1 cellular context compared by ENCODE assay signal in genomic region chr1:39575191-39576015, GRCh38.
TF ChIP-seq lines count a peak whose summit lies in the region.

No MANE protein-coding gene starts in this region.

TF ChIP-seq in HepG2, 621 proteins besides CTCF, POLR2A, EP300 and RAD21 (continued from another document and continues in another):
- no peak for TF ChIP-seq ZMYM2 (CRISPR knock-in tag; IDR thresholded peaks at IDR 0.05)
- TF ChIP-seq KMT2A (CRISPR knock-in tag; IDR thresholded peaks at IDR 0.05), result 0 out of 2 replicates have a peak, but pooled peaks have one; percentile 55
- no peak for TF ChIP-seq MEF2D (CRISPR knock-in tag; IDR thresholded peaks at IDR 0.05)
- TF ChIP-seq POGZ (CRISPR knock-in tag; IDR thresholded peaks at IDR 0.05), result no peak
- TF ChIP-seq, protein P1, sequence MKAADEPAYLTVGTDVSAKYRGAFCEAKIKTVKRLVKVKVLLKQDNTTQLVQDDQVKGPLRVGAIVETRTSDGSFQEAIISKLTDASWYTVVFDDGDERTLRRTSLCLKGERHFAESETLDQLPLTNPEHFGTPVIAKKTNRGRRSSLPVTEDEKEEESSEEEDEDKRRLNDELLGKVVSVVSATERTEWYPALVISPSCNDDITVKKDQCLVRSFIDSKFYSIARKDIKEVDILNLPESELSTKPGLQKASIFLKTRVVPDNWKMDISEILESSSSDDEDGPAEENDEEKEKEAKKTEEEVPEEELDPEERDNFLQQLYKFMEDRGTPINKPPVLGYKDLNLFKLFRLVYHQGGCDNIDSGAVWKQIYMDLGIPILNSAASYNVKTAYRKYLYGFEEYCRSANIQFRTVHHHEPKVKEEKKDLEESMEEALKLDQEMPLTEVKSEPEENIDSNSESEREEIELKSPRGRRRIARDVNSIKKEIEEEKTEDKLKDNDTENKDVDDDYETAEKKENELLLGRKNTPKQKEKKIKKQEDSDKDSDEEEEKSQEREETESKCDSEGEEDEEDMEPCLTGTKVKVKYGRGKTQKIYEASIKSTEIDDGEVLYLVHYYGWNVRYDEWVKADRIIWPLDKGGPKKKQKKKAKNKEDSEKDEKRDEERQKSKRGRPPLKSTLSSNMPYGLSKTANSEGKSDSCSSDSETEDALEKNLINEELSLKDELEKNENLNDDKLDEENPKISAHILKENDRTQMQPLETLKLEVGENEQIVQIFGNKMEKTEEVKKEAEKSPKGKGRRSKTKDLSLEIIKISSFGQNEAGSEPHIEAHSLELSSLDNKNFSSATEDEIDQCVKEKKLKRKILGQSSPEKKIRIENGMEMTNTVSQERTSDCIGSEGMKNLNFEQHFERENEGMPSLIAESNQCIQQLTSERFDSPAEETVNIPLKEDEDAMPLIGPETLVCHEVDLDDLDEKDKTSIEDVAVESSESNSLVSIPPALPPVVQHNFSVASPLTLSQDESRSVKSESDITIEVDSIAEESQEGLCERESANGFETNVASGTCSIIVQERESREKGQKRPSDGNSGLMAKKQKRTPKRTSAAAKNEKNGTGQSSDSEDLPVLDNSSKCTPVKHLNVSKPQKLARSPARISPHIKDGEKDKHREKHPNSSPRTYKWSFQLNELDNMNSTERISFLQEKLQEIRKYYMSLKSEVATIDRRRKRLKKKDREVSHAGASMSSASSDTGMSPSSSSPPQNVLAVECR (CRISPR knock-in tag; IDR thresholded peaks at IDR 0.05; ENCODE audit: borderline replicate concordance), result peak; percentile 54
- no peak for TF ChIP-seq ZNF350 (CRISPR knock-in tag; IDR thresholded peaks at IDR 0.05; ENCODE audit: borderline replicate concordance, low read depth)
- TF ChIP-seq ATRX (CRISPR knock-in tag; IDR thresholded peaks at IDR 0.05; ENCODE audit: borderline replicate concordance), result no peak
- TF ChIP-seq ZNF891 (CRISPR knock-in tag; IDR thresholded peaks at IDR 0.05), result peak; percentile 19; the same call in 1 of the 2 replicates
- TF ChIP-seq ZNF484 (CRISPR knock-in tag; IDR thresholded peaks at IDR 0.05; ENCODE audit: borderline replicate concordance, low read depth), result no peak
- no peak for TF ChIP-seq PAXIP1 (CRISPR knock-in tag; conservative IDR thresholded peaks at IDR 0.05)
- TF ChIP-seq, protein P2, sequence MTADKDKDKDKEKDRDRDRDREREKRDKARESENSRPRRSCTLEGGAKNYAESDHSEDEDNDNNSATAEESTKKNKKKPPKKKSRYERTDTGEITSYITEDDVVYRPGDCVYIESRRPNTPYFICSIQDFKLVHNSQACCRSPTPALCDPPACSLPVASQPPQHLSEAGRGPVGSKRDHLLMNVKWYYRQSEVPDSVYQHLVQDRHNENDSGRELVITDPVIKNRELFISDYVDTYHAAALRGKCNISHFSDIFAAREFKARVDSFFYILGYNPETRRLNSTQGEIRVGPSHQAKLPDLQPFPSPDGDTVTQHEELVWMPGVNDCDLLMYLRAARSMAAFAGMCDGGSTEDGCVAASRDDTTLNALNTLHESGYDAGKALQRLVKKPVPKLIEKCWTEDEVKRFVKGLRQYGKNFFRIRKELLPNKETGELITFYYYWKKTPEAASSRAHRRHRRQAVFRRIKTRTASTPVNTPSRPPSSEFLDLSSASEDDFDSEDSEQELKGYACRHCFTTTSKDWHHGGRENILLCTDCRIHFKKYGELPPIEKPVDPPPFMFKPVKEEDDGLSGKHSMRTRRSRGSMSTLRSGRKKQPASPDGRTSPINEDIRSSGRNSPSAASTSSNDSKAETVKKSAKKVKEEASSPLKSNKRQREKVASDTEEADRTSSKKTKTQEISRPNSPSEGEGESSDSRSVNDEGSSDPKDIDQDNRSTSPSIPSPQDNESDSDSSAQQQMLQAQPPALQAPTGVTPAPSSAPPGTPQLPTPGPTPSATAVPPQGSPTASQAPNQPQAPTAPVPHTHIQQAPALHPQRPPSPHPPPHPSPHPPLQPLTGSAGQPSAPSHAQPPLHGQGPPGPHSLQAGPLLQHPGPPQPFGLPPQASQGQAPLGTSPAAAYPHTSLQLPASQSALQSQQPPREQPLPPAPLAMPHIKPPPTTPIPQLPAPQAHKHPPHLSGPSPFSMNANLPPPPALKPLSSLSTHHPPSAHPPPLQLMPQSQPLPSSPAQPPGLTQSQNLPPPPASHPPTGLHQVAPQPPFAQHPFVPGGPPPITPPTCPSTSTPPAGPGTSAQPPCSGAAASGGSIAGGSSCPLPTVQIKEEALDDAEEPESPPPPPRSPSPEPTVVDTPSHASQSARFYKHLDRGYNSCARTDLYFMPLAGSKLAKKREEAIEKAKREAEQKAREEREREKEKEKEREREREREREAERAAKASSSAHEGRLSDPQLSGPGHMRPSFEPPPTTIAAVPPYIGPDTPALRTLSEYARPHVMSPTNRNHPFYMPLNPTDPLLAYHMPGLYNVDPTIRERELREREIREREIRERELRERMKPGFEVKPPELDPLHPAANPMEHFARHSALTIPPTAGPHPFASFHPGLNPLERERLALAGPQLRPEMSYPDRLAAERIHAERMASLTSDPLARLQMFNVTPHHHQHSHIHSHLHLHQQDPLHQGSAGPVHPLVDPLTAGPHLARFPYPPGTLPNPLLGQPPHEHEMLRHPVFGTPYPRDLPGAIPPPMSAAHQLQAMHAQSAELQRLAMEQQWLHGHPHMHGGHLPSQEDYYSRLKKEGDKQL (CRISPR knock-in tag; IDR thresholded peaks at IDR 0.05; ENCODE audit: low read depth), result no peak
- TF ChIP-seq, protein P3, sequence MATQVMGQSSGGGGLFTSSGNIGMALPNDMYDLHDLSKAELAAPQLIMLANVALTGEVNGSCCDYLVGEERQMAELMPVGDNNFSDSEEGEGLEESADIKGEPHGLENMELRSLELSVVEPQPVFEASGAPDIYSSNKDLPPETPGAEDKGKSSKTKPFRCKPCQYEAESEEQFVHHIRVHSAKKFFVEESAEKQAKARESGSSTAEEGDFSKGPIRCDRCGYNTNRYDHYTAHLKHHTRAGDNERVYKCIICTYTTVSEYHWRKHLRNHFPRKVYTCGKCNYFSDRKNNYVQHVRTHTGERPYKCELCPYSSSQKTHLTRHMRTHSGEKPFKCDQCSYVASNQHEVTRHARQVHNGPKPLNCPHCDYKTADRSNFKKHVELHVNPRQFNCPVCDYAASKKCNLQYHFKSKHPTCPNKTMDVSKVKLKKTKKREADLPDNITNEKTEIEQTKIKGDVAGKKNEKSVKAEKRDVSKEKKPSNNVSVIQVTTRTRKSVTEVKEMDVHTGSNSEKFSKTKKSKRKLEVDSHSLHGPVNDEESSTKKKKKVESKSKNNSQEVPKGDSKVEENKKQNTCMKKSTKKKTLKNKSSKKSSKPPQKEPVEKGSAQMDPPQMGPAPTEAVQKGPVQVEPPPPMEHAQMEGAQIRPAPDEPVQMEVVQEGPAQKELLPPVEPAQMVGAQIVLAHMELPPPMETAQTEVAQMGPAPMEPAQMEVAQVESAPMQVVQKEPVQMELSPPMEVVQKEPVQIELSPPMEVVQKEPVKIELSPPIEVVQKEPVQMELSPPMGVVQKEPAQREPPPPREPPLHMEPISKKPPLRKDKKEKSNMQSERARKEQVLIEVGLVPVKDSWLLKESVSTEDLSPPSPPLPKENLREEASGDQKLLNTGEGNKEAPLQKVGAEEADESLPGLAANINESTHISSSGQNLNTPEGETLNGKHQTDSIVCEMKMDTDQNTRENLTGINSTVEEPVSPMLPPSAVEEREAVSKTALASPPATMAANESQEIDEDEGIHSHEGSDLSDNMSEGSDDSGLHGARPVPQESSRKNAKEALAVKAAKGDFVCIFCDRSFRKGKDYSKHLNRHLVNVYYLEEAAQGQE (IDR thresholded peaks at IDR 0.05; ENCODE audit: borderline replicate concordance in 1 of 2, low read depth in 1 of 2, low read length in 2 of 2), result no peak
- TF ChIP-seq CBFB (CRISPR knock-in tag; IDR thresholded peaks at IDR 0.05), result 0 out of 2 replicates have a peak, but pooled peaks have one; percentile 28
- TF ChIP-seq ZFP62 (CRISPR knock-in tag; IDR thresholded peaks at IDR 0.05), result no peak
- TF ChIP-seq TCF12 (IDR thresholded peaks at IDR 0.05), result no peak
- no peak for TF ChIP-seq TCF12 (CRISPR knock-in tag; IDR thresholded peaks at IDR 0.05)
- no peak for TF ChIP-seq SIN3A (IDR thresholded peaks at IDR 0.05; ENCODE audit: borderline replicate concordance, low read depth, low read length)
- peak; percentile 7; the same call in 1 of the 2 replicates for TF ChIP-seq PHF8 (CRISPR knock-in tag; IDR thresholded peaks at IDR 0.05)
- TF ChIP-seq ZBTB37 (CRISPR knock-in tag; IDR thresholded peaks at IDR 0.05), result no peak
- TF ChIP-seq ZNF333 (CRISPR knock-in tag; IDR thresholded peaks at IDR 0.05; ENCODE audit: borderline replicate concordance), result no peak
- no peak for TF ChIP-seq BRD4 (CRISPR knock-in tag; IDR thresholded peaks at IDR 0.05)
- no peak for TF ChIP-seq KLF15 (CRISPR knock-in tag; IDR thresholded peaks at IDR 0.05; ENCODE audit: borderline replicate concordance)
- TF ChIP-seq ZNF710 (CRISPR knock-in tag; IDR thresholded peaks at IDR 0.05; ENCODE audit: borderline replicate concordance), result no peak
- TF ChIP-seq ZNF331 (CRISPR knock-in tag; IDR thresholded peaks at IDR 0.05), result no peak
- TF ChIP-seq ZNF7 (CRISPR knock-in tag; IDR thresholded peaks at IDR 0.05), result no peak
- TF ChIP-seq AGO2 (optimal IDR thresholded peaks at IDR 0.05; ENCODE audit: low read depth, low read length), result peak; percentile 79
- TF ChIP-seq, protein P4, sequence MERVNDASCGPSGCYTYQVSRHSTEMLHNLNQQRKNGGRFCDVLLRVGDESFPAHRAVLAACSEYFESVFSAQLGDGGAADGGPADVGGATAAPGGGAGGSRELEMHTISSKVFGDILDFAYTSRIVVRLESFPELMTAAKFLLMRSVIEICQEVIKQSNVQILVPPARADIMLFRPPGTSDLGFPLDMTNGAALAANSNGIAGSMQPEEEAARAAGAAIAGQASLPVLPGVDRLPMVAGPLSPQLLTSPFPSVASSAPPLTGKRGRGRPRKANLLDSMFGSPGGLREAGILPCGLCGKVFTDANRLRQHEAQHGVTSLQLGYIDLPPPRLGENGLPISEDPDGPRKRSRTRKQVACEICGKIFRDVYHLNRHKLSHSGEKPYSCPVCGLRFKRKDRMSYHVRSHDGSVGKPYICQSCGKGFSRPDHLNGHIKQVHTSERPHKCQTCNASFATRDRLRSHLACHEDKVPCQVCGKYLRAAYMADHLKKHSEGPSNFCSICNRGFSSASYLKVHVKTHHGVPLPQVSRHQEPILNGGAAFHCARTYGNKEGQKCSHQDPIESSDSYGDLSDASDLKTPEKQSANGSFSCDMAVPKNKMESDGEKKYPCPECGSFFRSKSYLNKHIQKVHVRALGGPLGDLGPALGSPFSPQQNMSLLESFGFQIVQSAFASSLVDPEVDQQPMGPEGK (CRISPR knock-in tag; IDR thresholded peaks at IDR 0.05), result no peak
- no peak for TF ChIP-seq KAT8 (CRISPR knock-in tag; IDR thresholded peaks at IDR 0.05)
- no peak for TF ChIP-seq MAX (IDR thresholded peaks at IDR 0.05)
- peak; percentile 39 for TF ChIP-seq MYC (CRISPR knock-in tag; IDR thresholded peaks at IDR 0.05; ENCODE audit: borderline replicate concordance)
- TF ChIP-seq ZNF276 (CRISPR knock-in tag; IDR thresholded peaks at IDR 0.05; ENCODE audit: low read depth), result no peak
